28 cellular contexts compared by ENCODE assay signal in genomic region chr3:110806924-110807323, GRCh38.
DNase-seq lines count a peak whose midpoint lies in the region; ATAC-seq, FAIRE-seq and TF ChIP-seq lines count a peak whose summit lies in the region.
"Had no signal": no experiment of that assay in that cellular context is flagged by ENCODE, and none has a peak within 500 bp of the region (broad histone marks: within the 10 kb centered on the region; RNA-seq: fewer than 3 reads in every experiment).

No MANE protein-coding gene starts in this region.

- intact Hi-C loops in endothelial cell of umbilical vein (cut with micrococcal nuclease) (no loop called here), HepG2 (cut with micrococcal nuclease; ENCODE audit: unreplicated experiment) (no loop called here), transverse colon (cut with DNase I; ENCODE audit: low total_unique reads) (no loop called here)

- ATAC-seq in HepG2 = no peak
- ATAC-seq: mucosa of descending colon; Panc1; stimulated activated memory B cell treated with anti-CD40 and anti-IgM and Interleukin-4, amounts not matched to agents 10 μg/mL and 1 μg/mL and 100 μg/mL, for 72 hours had no signal

- no peaks in the 10 kb centered on the region for H4K20me1 ChIP-seq in endothelial cell of umbilical vein (replicated peaks; ENCODE audit: control insufficient read depth, extremely low read depth, insufficient read depth, low read length)
- H4K20me1 ChIP-seq in HepG2 (ENCODE audit: insufficient read depth, low read length) = no peaks in the 10 kb centered on the region
- H4K20me1 ChIP-seq: BLaER1 had no signal

- no peak overlapping the region for H3K4me2 ChIP-seq in endothelial cell of umbilical vein (ENCODE audit: insufficient read depth, low read length)
- no peak overlapping the region for H3K4me2 ChIP-seq in HepG2 (ENCODE audit: low read depth, low read length)
- H3K4me2 ChIP-seq: BLaER1 had no signal

- H3K79me2 ChIP-seq in endothelial cell of umbilical vein (ENCODE audit: control insufficient read depth, insufficient read depth, low read length) (no peaks in the 10 kb centered on the region), HepG2 (ENCODE audit: insufficient read depth, low read length) (no peaks in the 10 kb centered on the region)
- H3K79me2 ChIP-seq: parathyroid adenoma had no signal

- POLR2A ChIA-PET in endothelial cell of umbilical vein (lab: Charles Lee) = no interaction called here
- POLR2A ChIA-PET in HepG2 (lab: Yijun Ruan, JAX) = no interaction called here

- in situ Hi-C loops in HepG2 (cut with HindIII; ENCODE audit: extremely low pct_ligation_motif_present, low pct_unique_long_range_greater_than_20kb) = no loop called here
- in situ Hi-C loops in transverse colon (cut with MboI; ENCODE audit: low pct_ligation_motif_present in 1 of 4, low pct_unique_long_range_greater_than_20kb in 1 of 4, low sequenced_read_pairs in 3 of 4) = no loop called here

- H3K4me3 ChIP-seq in endothelial cell of umbilical vein (replicated peaks in 1 of 3; ENCODE audit: insufficient read depth in 1 of 3, low read depth in 1 of 3, low read length in 3 of 3) = no peak overlapping the region
- H3K4me3 ChIP-seq in HepG2 (replicated peaks in 1 of 3; ENCODE audit: insufficient read depth in 1 of 3, low read depth in 2 of 3, low read length in 3 of 3) = no peak overlapping the region
- no peak overlapping the region for H3K4me3 ChIP-seq in BE2C (ENCODE audit: low read depth, low read length)
- H3K4me3 ChIP-seq in effector memory CD4-positive, alpha-beta T cell (ENCODE audit: insufficient read depth, low read depth, low read length, poor library complexity, severe bottlenecking) = no peak overlapping the region
- H3K4me3 ChIP-seq in transverse colon = no peak overlapping the region
- H3K4me3 ChIP-seq: BLaER1, esophagus muscularis mucosa, MG63, mucosa of descending colon, skin epidermis had no signal

- H3K9ac ChIP-seq in endothelial cell of umbilical vein (replicated peaks; ENCODE audit: extremely low read depth, insufficient read depth, low read length) (no peak overlapping the region), HepG2 (ENCODE audit: insufficient read depth, low read depth, low read length) (no peak overlapping the region)
- H3K9ac ChIP-seq: BLaER1, parathyroid adenoma had no signal

- TF ChIP-seq CTCF in endothelial cell of umbilical vein (IDR thresholded peaks at IDR 0.05; ENCODE audit: extremely low read depth in 1 of 2, insufficient read depth in 1 of 2, low read depth in 1 of 2, low read length in 2 of 2) (no peak), HepG2 (CRISPR knock-in tag; IDR thresholded peaks at IDR 0.05) (no peak), BE2C (IDR thresholded peaks at IDR 0.05; ENCODE audit: low read depth, low read length) (no peak), transverse colon (IDR thresholded peaks at IDR 0.05) (no peak)

- H3K36me3 ChIP-seq in endothelial cell of umbilical vein (ENCODE audit: control insufficient read depth in 2 of 2, extremely low read depth in 1 of 2, insufficient read depth in 2 of 2, low read length in 2 of 2) (no peaks in the 10 kb centered on the region), HepG2 (replicated peaks in 1 of 2; ENCODE audit: control insufficient read depth in 1 of 2, insufficient read depth in 2 of 2, low read length in 2 of 2) (no peaks in the 10 kb centered on the region), BE2C (no peaks in the 10 kb centered on the region), transverse colon (no peaks in the 10 kb centered on the region)
- H3K36me3 ChIP-seq in effector memory CD4-positive, alpha-beta T cell (ENCODE audit: control insufficient read depth, insufficient read depth, low read length) = no peaks in the 10 kb centered on the region
- H3K36me3 ChIP-seq: BLaER1, esophagus muscularis mucosa, MG63 had no signal

- H3K27ac ChIP-seq in endothelial cell of umbilical vein (ENCODE audit: insufficient read depth, low read depth, low read length) (no peak overlapping the region), HepG2 (ENCODE audit: extremely low read length, insufficient read depth, low read length) (no peak overlapping the region), transverse colon (no peak overlapping the region)
- H3K27ac ChIP-seq in effector memory CD4-positive, alpha-beta T cell (ENCODE audit: insufficient read depth, low read length, poor library complexity, severe bottlenecking) = no peak overlapping the region
- H3K27ac ChIP-seq: BLaER1, esophagus muscularis mucosa, parathyroid adenoma, skin epidermis had no signal

- FAIRE-seq in endothelial cell of umbilical vein (lab: Jason Lieb, UNC) = no peak
- FAIRE-seq in HepG2 (lab: Jason Lieb, UNC) = no peak
- FAIRE-seq: keratinocyte had no signal

- dilution Hi-C loops in endothelial cell of umbilical vein (cut with MboI; ENCODE audit: extremely low pct_ligation_motif_present, low sequenced_read_pairs) = no loop called here

- no peaks in the 10 kb centered on the region for H3K9me3 ChIP-seq in endothelial cell of umbilical vein (replicated peaks; ENCODE audit: control insufficient read depth, insufficient read depth, low read length)
- no peaks in the 10 kb centered on the region for H3K9me3 ChIP-seq in HepG2 (ENCODE audit: low read length)
- H3K9me3 ChIP-seq in BE2C = no peaks in the 10 kb centered on the region
- no peaks in the 10 kb centered on the region for H3K9me3 ChIP-seq in effector memory CD4-positive, alpha-beta T cell (ENCODE audit: control insufficient read depth, low read length)
- H3K9me3 ChIP-seq in transverse colon = no peaks in the 10 kb centered on the region
- H3K9me3 ChIP-seq: BLaER1, esophagus muscularis mucosa, MG63, mucosa of descending colon had no signal

- TF ChIP-seq POLR2A in endothelial cell of umbilical vein (IDR thresholded peaks at IDR 0.05; ENCODE audit: low read depth, low read length) = no peak
- no peak for TF ChIP-seq POLR2A in HepG2 (IDR thresholded peaks at IDR 0.05; ENCODE audit: insufficient read depth in 1 of 2, low read depth in 2 of 2, low read length in 2 of 2)
- TF ChIP-seq POLR2A in transverse colon (IDR thresholded peaks at IDR 0.05) = no peak

- peak; percentile 41 for DNase-seq in ELR (ENCODE audit: low read depth)
- DNase-seq in LHCN-M2 (ENCODE audit: low read depth) = peak; percentile 59
- peak; percentile 16 for DNase-seq in endothelial cell of umbilical vein (ENCODE audit: low read depth, low spot score)
- peak; percentile 4 for DNase-seq in HepG2 (ENCODE audit: low spot score)
- no peak for DNase-seq in BE2C
- no peak for DNase-seq in effector memory CD4-positive, alpha-beta T cell
- no peak for DNase-seq in LoVo (ENCODE audit: low spot score)
- DNase-seq in transverse colon = no peak
- DNase-seq: activated CD4-positive, alpha-beta T cell treated with anti-CD3 and anti-CD28 coated beads, Interleukin-2, amount 50 U/mL, for 48 hours; activated CD4-positive, CD25-positive, alpha-beta regulatory T cell treated with anti-CD3 and anti-CD28 coated beads, Interleukin-2, amount 50 U/mL, for 72 hours; activated gamma-delta T cell treated with Interleukin-2 at 50 U/mL for 16 hours; activated T-cell treated with anti-CD3 and anti-CD28 coated beads, Interleukin-2, amount 50 U/mL, for 48 hours; central memory CD4-positive, alpha-beta T cell; dermis blood vessel endothelial cell; MG63; mucosa of descending colon; NCI-H2029 treated with DMSO at 0.1 percent for 48 hours; NCI-H526; retina; SHP77 treated with DMSO at 0.1 percent for 48 hours; trophoblast cell had no signal

- CTCF ChIA-PET in endothelial cell of umbilical vein (lab: Charles Lee) = interaction anchor here (0.6 kb wide), 1 partner anchor 10 kb away, joined by 3 read pairs; no protein-coding TSS in a partner anchor
- CTCF ChIA-PET in HepG2 (lab: Yijun Ruan, JAX; ENCODE audit: low intra/inter-chr PET ratio, low total read pairs) = no interaction called here

- no peak for TF ChIP-seq RAD21 in HepG2 (CRISPR knock-in tag; IDR thresholded peaks at IDR 0.05)

- no peak for TF ChIP-seq EP300 in HepG2 (IDR thresholded peaks at IDR 0.05; ENCODE audit: low read depth in 2 of 2, low read length in 2 of 2)
- no peak for TF ChIP-seq EP300 in HepG2 (CRISPR knock-in tag; IDR thresholded peaks at IDR 0.05; ENCODE audit: borderline replicate concordance)
- TF ChIP-seq EP300 in transverse colon (IDR thresholded peaks at IDR 0.05; ENCODE audit: low read depth) = no peak

- BruUV-seq in endothelial cell of umbilical vein (replicated peaks; lab: Mats Ljungman, UMichigan) = no TSS peak
- BruUV-seq in HepG2 (replicated peaks; lab: Mats Ljungman, UMichigan) = no TSS peak

- peaks cover 5% of the 10 kb centered on the region for H3K4me1 ChIP-seq in endothelial cell of umbilical vein (ENCODE audit: control insufficient read depth, extremely low read depth, insufficient read depth, low read length)
- peaks cover 14% of the 10 kb centered on the region for H3K4me1 ChIP-seq in HepG2 (ENCODE audit: insufficient read depth, low read length)
- H3K4me1 ChIP-seq in BE2C = peaks cover 15% of the 10 kb centered on the region
- no peaks in the 10 kb centered on the region for H3K4me1 ChIP-seq in effector memory CD4-positive, alpha-beta T cell (ENCODE audit: control insufficient read depth, insufficient read depth, low read length, poor library complexity, severe bottlenecking)
- H3K4me1 ChIP-seq in transverse colon = peaks cover 0 to 15% (median 3%) of the 10 kb centered on the region in 4 donors
- H3K4me1 ChIP-seq: BLaER1, parathyroid adenoma had no signal

- H2AFZ ChIP-seq in endothelial cell of umbilical vein (ENCODE audit: low read depth, low read length) = no peak overlapping the region
- no peak overlapping the region for H2AFZ ChIP-seq in HepG2 (ENCODE audit: low read length)
- H2AFZ ChIP-seq: parathyroid adenoma had no signal

- no peaks in the 10 kb centered on the region for H3K9me1 ChIP-seq in endothelial cell of umbilical vein (replicated peaks; ENCODE audit: control insufficient read depth, extremely low read depth, insufficient read depth, low read length)

- H3K27me3 ChIP-seq in endothelial cell of umbilical vein (ENCODE audit: control insufficient read depth in 2 of 2, insufficient read depth in 2 of 2, low read length in 2 of 2) (no peaks in the 10 kb centered on the region), HepG2 (ENCODE audit: control insufficient read depth in 1 of 2, insufficient read depth in 2 of 2, low read length in 2 of 2) (no peaks in the 10 kb centered on the region), BE2C (no peaks in the 10 kb centered on the region), transverse colon (no peaks in the 10 kb centered on the region)
- H3K27me3 ChIP-seq in effector memory CD4-positive, alpha-beta T cell (replicated peaks; ENCODE audit: control insufficient read depth, insufficient read depth, low read length, poor library complexity, severe bottlenecking) = no peaks in the 10 kb centered on the region
- H3K27me3 ChIP-seq: BLaER1, esophagus muscularis mucosa, MG63 had no signal

TF ChIP-seq in endothelial cell of umbilical vein, 7 proteins besides CTCF, POLR2A, EP300 and RAD21 (continues in another document):
- no peak for TF ChIP-seq FOS (IDR thresholded peaks at IDR 0.05; ENCODE audit: borderline replicate concordance, insufficient read depth, low read length)
- no peak for TF ChIP-seq POLR2AphosphoS5 (IDR thresholded peaks at IDR 0.05; ENCODE audit: insufficient read depth, low read depth, low read length)

TF ChIP-seq in HepG2, 621 proteins besides CTCF, POLR2A, EP300 and RAD21 (continues in another document):
- TF ChIP-seq MTA1 (CRISPR knock-in tag; IDR thresholded peaks at IDR 0.05; ENCODE audit: borderline replicate concordance) = no peak
- no peak for TF ChIP-seq ZNF530 (CRISPR knock-in tag; IDR thresholded peaks at IDR 0.05; ENCODE audit: low read depth)
- no peak for TF ChIP-seq ZNF468 (CRISPR knock-in tag; IDR thresholded peaks at IDR 0.05)

Comparison
In these comparisons a context has a peak if more than half of its experiments do, and no peak if none do; other contexts are left out.
1. DNase-seq: peak in ELR (single experiment), LHCN-M2 (single experiment), endothelial cell of umbilical vein (single experiment) and HepG2 (single experiment); none in BE2C (single experiment), effector memory CD4-positive, alpha-beta T cell (0 of 3), LoVo (single experiment) and transverse colon (single experiment).